8 cellular contexts compared by ENCODE assay signal in genomic region chr6:11231564-11232176, GRCh38. TPM values are rescaled to one million over a fixed set of nuclear protein-coding genes. Genes with fewer than 3 reads are reported as not detected.
DNase-seq lines count a peak whose midpoint lies in the region; ATAC-seq and TF ChIP-seq lines count a peak whose summit lies in the region.

No MANE protein-coding gene starts in this region.

- H3K9me3 ChIP-seq in CD4-positive, alpha-beta memory T cell (ENCODE audit: control insufficient read depth in 1 of 2, low read length in 2 of 2), result no peaks in the 10 kb centered on the region
- H3K9me3 ChIP-seq in OCI-LY7 (ENCODE audit: low read length) (no peaks in the 10 kb centered on the region), endocrine pancreas (ENCODE audit: control insufficient read depth, low read length) (no peaks in the 10 kb centered on the region), mucosa of stomach (ENCODE audit: control insufficient read depth, low read length) (no peaks in the 10 kb centered on the region)

- peaks cover 9% of the 10 kb centered on the region; the same call in 1 of the 2 replicates for H4K20me1 ChIP-seq in OCI-LY7 (ENCODE audit: insufficient read depth, low read length)

- no peaks in the 10 kb centered on the region for H3K36me3 ChIP-seq in CD4-positive, alpha-beta memory T cell (ENCODE audit: insufficient read depth, low read length)
- no peaks in the 10 kb centered on the region for H3K36me3 ChIP-seq in OCI-LY7 (ENCODE audit: insufficient read depth, low read length)
- H3K36me3 ChIP-seq in endocrine pancreas (ENCODE audit: control insufficient read depth, insufficient read depth, low read length), result no peaks in the 10 kb centered on the region
- no peaks in the 10 kb centered on the region for H3K36me3 ChIP-seq in mucosa of stomach (ENCODE audit: control insufficient read depth, insufficient read depth, low read length)

- H3K4me3 Mint-ChIP-seq in CD4-positive, alpha-beta memory T cell, result peak overlapping the region; percentile 91 to 98 (median 94)

- H3K27me3 Mint-ChIP-seq in CD4-positive, alpha-beta memory T cell, result no peaks in the 10 kb centered on the region

- peaks cover 39 to 78% (median 48%) of the 10 kb centered on the region in 4 donors for H3K4me1 Mint-ChIP-seq in CD4-positive, alpha-beta memory T cell

- no peaks in the 10 kb centered on the region for H3K27me3 ChIP-seq in CD4-positive, alpha-beta memory T cell (ENCODE audit: insufficient read depth, low read length)
- H3K27me3 ChIP-seq in endocrine pancreas (ENCODE audit: control insufficient read depth, insufficient read depth, low read length), result no peaks in the 10 kb centered on the region
- H3K27me3 ChIP-seq in mucosa of stomach (ENCODE audit: control insufficient read depth, insufficient read depth, low read length), result no peaks in the 10 kb centered on the region

- POLR2A ChIA-PET in CD4-positive, alpha-beta memory T cell (lab: Charles Lee; ENCODE audit: partially characterized antibody), result interaction anchor here (0.6 to 4.5 kb wide), 14 partner anchors 8 to 183 kb away, joined by 3 to 42 read pairs (median 4); partner anchors contain the start of gene SMIM13
- POLR2A ChIA-PET in OCI-LY7 (lab: Charles Lee), result interaction anchor here (0.7 to 1.9 kb wide), 7 partner anchors 8 to 438 kb away, joined by 3 to 6 read pairs (median 3); no protein-coding TSS in a partner anchor

- CTCF ChIA-PET in CD4-positive, alpha-beta memory T cell (lab: Charles Lee; ENCODE audit: partially characterized antibody), result interaction anchor here (0.6 to 3.3 kb wide), 8 partner anchors 9 to 228 kb away, joined by 3 to 15 read pairs (median 4); no protein-coding TSS in a partner anchor
- CTCF ChIA-PET in OCI-LY7 (lab: Charles Lee; ENCODE audit: unreplicated experiment), result interaction anchor here (0.6 to 1.2 kb wide), 2 partner anchors 27 to 434 kb away, joined by 3 read pairs; no protein-coding TSS in a partner anchor

- intact Hi-C loops in CD4-positive, alpha-beta memory T cell (cut with micrococcal nuclease), result loop anchor here (1.0 to 5.0 kb wide), 9 partner anchors 7 to 306 kb away; partner anchors contain the start of genes SMIM13 and TMEM170B
- intact Hi-C loops in OCI-LY7 (cut with micrococcal nuclease; ENCODE audit: unreplicated experiment), result loop anchor here (2.0 to 5.0 kb wide), 2 partner anchors 156 to 229 kb away; no protein-coding TSS in a partner anchor

- H3K36me3 Mint-ChIP-seq in CD4-positive, alpha-beta memory T cell, result peaks cover 6 to 11% of the 10 kb centered on the region in 2 donors

- peak overlapping the region; percentile 74 for H3K4me2 ChIP-seq in OCI-LY7 (ENCODE audit: low read length)

- H3K9me3 Mint-ChIP-seq in CD4-positive, alpha-beta memory T cell, result no peaks in the 10 kb centered on the region

- no peak for ATAC-seq in HG02840 (IDR thresholded peaks at IDR 0.05; ENCODE audit: low FRiP score, unreplicated experiment)
- no peak for ATAC-seq in GM18517 (IDR thresholded peaks at IDR 0.05; ENCODE audit: unreplicated experiment)
- ATAC-seq in GM21786 (IDR thresholded peaks at IDR 0.05; ENCODE audit: unreplicated experiment), result no peak

- H3K79me2 ChIP-seq in OCI-LY7 (ENCODE audit: insufficient read depth, low read depth, low read length), result no peaks in the 10 kb centered on the region

- H3K27ac ChIP-seq in CD4-positive, alpha-beta memory T cell (ENCODE audit: low read depth, low read length), result peak overlapping the region; percentile 89
- no peak overlapping the region for H3K27ac ChIP-seq in OCI-LY7 (ENCODE audit: low read depth, low read length, poor library complexity, severe bottlenecking)

- peak overlapping the region; percentile 96 to 99 (median 98) for H3K27ac Mint-ChIP-seq in CD4-positive, alpha-beta memory T cell

- no peaks in the 10 kb centered on the region for H3K9me2 ChIP-seq in OCI-LY7 (ENCODE audit: insufficient read depth, low read length)

- H3K9ac ChIP-seq in endocrine pancreas (ENCODE audit: control insufficient read depth, insufficient read depth, low read length) (peak overlapping the region; percentile 66), mucosa of stomach (ENCODE audit: low read length) (peak overlapping the region; percentile 92)

- peak overlapping the region; percentile 55 to 80 for H3K4me3 ChIP-seq in CD4-positive, alpha-beta memory T cell (ENCODE audit: low read length in 2 of 2)
- H3K4me3 ChIP-seq in OCI-LY7 (ENCODE audit: low read depth, low read length, poor library complexity, severe bottlenecking) (peak overlapping the region; percentile 65), endocrine pancreas (ENCODE audit: control insufficient read depth, insufficient read depth, low read length) (peak overlapping the region; percentile 99), mucosa of stomach (ENCODE audit: low read length) (peak overlapping the region; percentile 89)

- no peak for DNase-seq in CD4-positive, alpha-beta memory T cell
- no peak for DNase-seq in OCI-LY7 (ENCODE audit: low spot score)
- DNase-seq in NCI-H526 treated with DMSO at 0.1 percent for 48 hours (lab: John Stamatoyannopoulos, UW), result no peak

- TF ChIP-seq CTCF in OCI-LY7 (conservative IDR thresholded peaks at IDR 0.05; ENCODE audit: low read length), result no peak

- BruUV-seq in OCI-LY7 (replicated peaks; lab: Mats Ljungman, UMichigan), result no TSS peak

- H3K4me1 ChIP-seq in CD4-positive, alpha-beta memory T cell (ENCODE audit: insufficient read depth, low read length), result peaks cover 55% of the 10 kb centered on the region
- H3K4me1 ChIP-seq in OCI-LY7 (ENCODE audit: insufficient read depth, low read length, poor library complexity, severe bottlenecking) (peaks cover 13% of the 10 kb centered on the region), endocrine pancreas (ENCODE audit: control insufficient read depth, insufficient read depth, low read length) (peaks cover 8% of the 10 kb centered on the region), mucosa of stomach (ENCODE audit: control insufficient read depth, insufficient read depth, low read length) (peaks cover 28% of the 10 kb centered on the region)

- peak overlapping the region; percentile 94; the same call in 1 of the 2 replicates for H2AFZ ChIP-seq in OCI-LY7 (ENCODE audit: low read length)

RNA-seq across cellular contexts. Expression of gene NEDD9, which starts 0.8 kb away (rescaled TPM):
- total RNA-seq in CD4-positive, alpha-beta memory T cell, result 10 to 100 TPM; 42.7 to 47.4 TPM
- 10 to 100 TPM; 17.2 to 38.5 TPM for polyA plus RNA-seq in CD4-positive, alpha-beta memory T cell
- 7.4 and 13.0 TPM in 2 replicates for total RNA-seq in OCI-LY7 (2014; rRNA removed; shearing (Covaris generic))
- total RNA-seq in OCI-LY7 (2022), result 37.4 and 41.6 TPM in 2 replicates
